In the genomic region with DNA sequence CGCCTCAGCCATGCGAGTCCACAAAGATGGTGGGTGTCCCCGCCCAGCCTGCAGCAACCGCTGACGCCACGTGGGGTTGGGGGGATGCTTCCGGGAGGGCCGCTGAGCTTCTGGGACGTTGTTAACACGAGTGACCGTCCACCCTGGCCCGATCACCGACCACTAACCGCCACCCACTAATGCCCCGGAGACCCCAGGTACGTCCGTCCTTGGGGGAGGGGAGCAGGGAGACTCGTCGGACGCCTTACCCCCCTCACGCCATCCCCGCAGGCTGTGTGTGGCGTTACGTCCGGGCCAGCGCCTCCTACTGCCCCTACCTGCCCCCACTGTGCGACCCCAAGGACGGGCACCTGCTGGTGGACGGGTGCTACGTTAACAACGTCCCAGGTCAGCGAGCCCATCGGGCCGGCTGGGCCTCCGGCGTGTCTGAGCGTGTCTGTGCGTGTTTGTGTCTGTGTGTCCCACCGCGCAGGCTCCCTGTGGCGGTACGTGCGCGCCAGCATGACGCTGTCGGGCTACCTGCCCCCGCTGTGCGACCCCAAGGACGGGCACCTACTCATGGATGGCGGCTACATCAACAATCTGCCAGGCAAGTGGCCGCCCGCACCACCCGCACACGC, we compare ENCODE assay signal across 34 cellular contexts. TPM values are rescaled to one million over a fixed set of nuclear protein-coding genes. Genes with fewer than 3 reads are reported as not detected.
"Had no signal": no experiment of that assay in that cellular context is flagged by ENCODE, and none has a peak within 500 bp of the region (broad histone marks: within the 10 kb centered on the region; RNA-seq: fewer than 3 reads in every experiment).

No MANE protein-coding gene starts in this region.

- H3K27ac Mint-ChIP-seq: activated CD4-positive, alpha-beta memory T cell treated with anti-CD3 and anti-CD28 coated beads, Interleukin-2, amount 10 ng/mL, durations not matched to agents 7 days and 5 days; activated CD4-positive, alpha-beta T cell treated with anti-CD3 and anti-CD28 coated beads, Interleukin-2, amount 10 ng/mL, durations not matched to agents 7 days and 5 days; activated naive CD4-positive, alpha-beta T cell treated with anti-CD3 and anti-CD28 coated beads for 36 hours; activated naive CD4-positive, alpha-beta T cell treated with anti-CD3 and anti-CD28 coated beads, Interleukin-2, amount 50 U/mL, for 24 hours; activated naive CD8-positive, alpha-beta T cell treated with anti-CD3 and anti-CD28 coated beads for 36 hours; activated naive CD8-positive, alpha-beta T cell treated with anti-CD3 and anti-CD28 coated beads, Interleukin-2, amount 50 U/mL, for 24 hours; activated T-cell treated with anti-CD3 and anti-CD28 coated beads, Interleukin-2, amount 50 U/mL, for 72 hours had no signal

- FAIRE-seq: colon had no signal

- DNase-seq: activated CD4-positive, alpha-beta memory T cell treated with anti-CD3 and anti-CD28 coated beads, Interleukin-2, amount 10 ng/mL, durations not matched to agents 7 days and 5 days; activated CD4-positive, alpha-beta T cell treated with anti-CD3 and anti-CD28 coated beads for 4 hours; activated CD4-positive, alpha-beta T cell treated with anti-CD3 and anti-CD28 coated beads, Interleukin-2, amount 10 ng/mL, durations not matched to agents 7 days and 5 days; activated CD4-positive, alpha-beta T cell treated with anti-CD3 and anti-CD28 coated beads, Interleukin-2, amount 50 U/mL, for 4 hours; activated CD4-positive, CD25-positive, alpha-beta regulatory T cell; activated CD4-positive, CD25-positive, alpha-beta regulatory T cell treated with anti-CD3 and anti-CD28 coated beads, Interleukin-2, amount 50 U/mL, for 72 hours; activated CD8-positive, alpha-beta memory T cell treated with anti-CD3 and anti-CD28 coated beads, Interleukin-2, amount 50 U/mL, for 48 hours; activated effector memory CD4-positive, alpha-beta T cell treated with Interleukin-2 at 50 U/mL for 16 hours; activated gamma-delta T cell treated with Interleukin-2 at 50 U/mL for 16 hours; activated naive CD4-positive, alpha-beta T cell treated with anti-CD3 and anti-CD28 coated beads for 36 hours; activated naive CD8-positive, alpha-beta T cell treated with anti-CD3 and anti-CD28 coated beads for 36 hours; activated naive CD8-positive, alpha-beta T cell treated with anti-CD3 and anti-CD28 coated beads, Interleukin-2, amount 50 U/mL, for 24 hours; activated T-cell treated with anti-CD3 and anti-CD28 coated beads for 4 hours; activated T-cell treated with anti-CD3 and anti-CD28 coated beads, Interleukin-2, amount 50 U/mL, for 24 hours; activated T-cell treated with anti-CD3 and anti-CD28 coated beads, Interleukin-2, amount 50 U/mL, for 72 hours; adrenal gland; amygdala; body of pancreas; caudate nucleus; cortex of kidney; dermis blood vessel endothelial cell; effector CD4-positive, alpha-beta T cell; effector memory CD8-positive, alpha-beta T cell; esophagus squamous epithelium; foreskin melanocyte; head of caudate nucleus; T-helper 1 cell; T-helper 2 cell had no signal

- H3K27me3 ChIP-seq: adrenal gland, body of pancreas, esophagus squamous epithelium had no signal

- H3K4me3 Mint-ChIP-seq: activated CD4-positive, alpha-beta memory T cell treated with anti-CD3 and anti-CD28 coated beads, Interleukin-2, amount 10 ng/mL, durations not matched to agents 7 days and 5 days; activated CD4-positive, alpha-beta T cell treated with anti-CD3 and anti-CD28 coated beads, Interleukin-2, amount 10 ng/mL, durations not matched to agents 7 days and 5 days; activated naive CD4-positive, alpha-beta T cell treated with anti-CD3 and anti-CD28 coated beads for 36 hours; activated naive CD4-positive, alpha-beta T cell treated with anti-CD3 and anti-CD28 coated beads, Interleukin-2, amount 50 U/mL, for 24 hours; activated naive CD8-positive, alpha-beta T cell treated with anti-CD3 and anti-CD28 coated beads for 36 hours; activated naive CD8-positive, alpha-beta T cell treated with anti-CD3 and anti-CD28 coated beads, Interleukin-2, amount 50 U/mL, for 24 hours; activated T-cell treated with anti-CD3 and anti-CD28 coated beads, Interleukin-2, amount 50 U/mL, for 24 hours; activated T-cell treated with anti-CD3 and anti-CD28 coated beads, Interleukin-2, amount 50 U/mL, for 72 hours; effector memory CD8-positive, alpha-beta T cell had no signal

- H3K27ac ChIP-seq: adrenal gland, body of pancreas, epithelial cell of prostate, esophagus squamous epithelium had no signal

- H3K9me3 Mint-ChIP-seq: activated CD4-positive, alpha-beta memory T cell treated with anti-CD3 and anti-CD28 coated beads, Interleukin-2, amount 10 ng/mL, durations not matched to agents 7 days and 5 days; activated naive CD4-positive, alpha-beta T cell treated with anti-CD3 and anti-CD28 coated beads for 36 hours; activated naive CD4-positive, alpha-beta T cell treated with anti-CD3 and anti-CD28 coated beads, Interleukin-2, amount 50 U/mL, for 24 hours; activated naive CD8-positive, alpha-beta T cell treated with anti-CD3 and anti-CD28 coated beads for 36 hours; activated naive CD8-positive, alpha-beta T cell treated with anti-CD3 and anti-CD28 coated beads, Interleukin-2, amount 50 U/mL, for 24 hours; activated T-cell treated with anti-CD3 and anti-CD28 coated beads, Interleukin-2, amount 50 U/mL, for 72 hours; effector memory CD8-positive, alpha-beta T cell had no signal

- H3K4me1 Mint-ChIP-seq: activated naive CD8-positive, alpha-beta T cell treated with anti-CD3 and anti-CD28 coated beads, Interleukin-2, amount 50 U/mL, for 24 hours had no signal

- H3K4me3 ChIP-seq: adrenal gland, body of pancreas, esophagus squamous epithelium had no signal

- ATAC-seq: activated naive CD8-positive, alpha-beta T cell treated with anti-CD3 and anti-CD28 coated beads, Interleukin-2, amount 50 U/mL, for 24 hours; activated T-cell treated with anti-CD3 and anti-CD28 coated beads, Interleukin-2, amount 50 U/mL, for 72 hours; body of pancreas; effector memory CD8-positive, alpha-beta T cell had no signal

- H3K27me3 Mint-ChIP-seq: activated CD4-positive, alpha-beta memory T cell treated with anti-CD3 and anti-CD28 coated beads, Interleukin-2, amount 10 ng/mL, durations not matched to agents 7 days and 5 days; activated CD4-positive, alpha-beta T cell treated with anti-CD3 and anti-CD28 coated beads, Interleukin-2, amount 10 ng/mL, durations not matched to agents 7 days and 5 days; activated naive CD4-positive, alpha-beta T cell treated with anti-CD3 and anti-CD28 coated beads, Interleukin-2, amount 50 U/mL, for 24 hours; activated naive CD8-positive, alpha-beta T cell treated with anti-CD3 and anti-CD28 coated beads for 36 hours; activated naive CD8-positive, alpha-beta T cell treated with anti-CD3 and anti-CD28 coated beads, Interleukin-2, amount 50 U/mL, for 24 hours; activated T-cell treated with anti-CD3 and anti-CD28 coated beads, Interleukin-2, amount 50 U/mL, for 24 hours; effector memory CD8-positive, alpha-beta T cell had no signal

- H3K9me3 ChIP-seq: adrenal gland, body of pancreas, esophagus squamous epithelium had no signal

- H3K4me1 ChIP-seq: adrenal gland, body of pancreas, esophagus squamous epithelium had no signal

RNA-seq across cellular contexts. Expression of a gene that starts 38.9 kb away (rescaled TPM):
- total RNA-seq: aorta, fibroblast of lung, fibroblast of villous mesenchyme had no signal
- polyA plus RNA-seq: fibroblast of lung had no signal
